In genomic region chr4:148444296-148445070, GRCh38 we compare ENCODE assay signal across 9 cellular contexts. TPM values are rescaled to one million over a fixed set of nuclear protein-coding genes. Genes with fewer than 3 reads are reported as not detected.
DNase-seq lines count a peak whose midpoint lies in the region; ATAC-seq and TF ChIP-seq lines count a peak whose summit lies in the region.
"Had no signal": no experiment of that assay in that cellular context is flagged by ENCODE, and none has a peak within 500 bp of the region (broad histone marks: within the 10 kb centered on the region; RNA-seq: fewer than 3 reads in every experiment).

No MANE protein-coding gene starts in this region.

- ATAC-seq in RWPE2 (ENCODE audit: low read depth) (0 out of 3 replicates have a peak, but pooled peaks have one; percentile 1), gastrocnemius medialis (peak; percentile 11 to 12), GM21423 (IDR thresholded peaks at IDR 0.05; ENCODE audit: unreplicated experiment) (no peak)

- no peaks in the 10 kb centered on the region for H3K4me1 ChIP-seq in RWPE2 (ENCODE audit: insufficient read depth, poor library complexity, severe bottlenecking)
- peaks cover 17 to 35% of the 10 kb centered on the region in 2 donors for H3K4me1 ChIP-seq in gastrocnemius medialis

- H3K36me3 ChIP-seq in RWPE2 (ENCODE audit: low read depth) (no peaks in the 10 kb centered on the region), gastrocnemius medialis (no peaks in the 10 kb centered on the region)

- H3K27me3 ChIP-seq in RWPE2 (ENCODE audit: insufficient read depth, poor library complexity, severe bottlenecking) = peaks cover 64% of the 10 kb centered on the region
- H3K27me3 ChIP-seq in gastrocnemius medialis = no peaks in the 10 kb centered on the region

- peak; percentile 3 for TF ChIP-seq CTCF in RWPE2 (IDR thresholded peaks at IDR 0.05; ENCODE audit: poor library complexity, severe bottlenecking)
- no peak for TF ChIP-seq CTCF in gastrocnemius medialis (IDR thresholded peaks at IDR 0.05 in 4 of 5, conservative IDR thresholded peaks at IDR 0.05 in 1 of 5)

- intact Hi-C loops in gastrocnemius medialis (cut with DNase I; ENCODE audit: low total_unique reads) = loop anchor here (2.0 to 10.0 kb wide), 8 partner anchors 67 to 762 kb away; partner anchors contain the start of genes ARHGAP10 and PRMT9

- DNase-seq in ELR (ENCODE audit: low read depth) = peak; percentile 39
- no peak for DNase-seq in RWPE2 (ENCODE audit: low spot score)
- peak; percentile 12 to 29 for DNase-seq in gastrocnemius medialis
- DNase-seq in NCI-H1105 treated with DMSO at 0.1 percent for 48 hours (lab: John Stamatoyannopoulos, UW) = no peak
- no peak for DNase-seq in COLO829 (ENCODE audit: low spot score)

- in situ Hi-C loops in gastrocnemius medialis (cut with MboI; ENCODE audit: low sequenced_read_pairs in 4 of 4) = loop anchor here in 1 of 4 donors (25.0 kb wide), 1 partner anchor 93 kb away; no protein-coding TSS in a partner anchor

- H3K4me3 ChIP-seq in RWPE2 (ENCODE audit: severe bottlenecking) (peak overlapping the region; percentile 48), iPS-18c (ENCODE audit: insufficient read depth, low read depth, low read length) (peak overlapping the region; percentile 72), gastrocnemius medialis (peak overlapping the region; percentile 94 to 100 (median 97))

- H3K27ac ChIP-seq in RWPE2 (ENCODE audit: poor library complexity, severe bottlenecking) = no peak overlapping the region
- peak overlapping the region; percentile 66 for H3K27ac ChIP-seq in angular gyrus (ENCODE audit: low read depth, low read length)
- peak overlapping the region; percentile 97 to 98 (median 98) for H3K27ac ChIP-seq in gastrocnemius medialis

- TF ChIP-seq POLR2A in gastrocnemius medialis (IDR thresholded peaks at IDR 0.05) = peak; percentile 34 to 37

- H3K9me3 ChIP-seq in RWPE2 (ENCODE audit: severe bottlenecking) (no peaks in the 10 kb centered on the region), iPS-18c (ENCODE audit: control insufficient read depth, insufficient read depth, low read length) (no peaks in the 10 kb centered on the region), gastrocnemius medialis (no peaks in the 10 kb centered on the region)

RNA-seq across cellular contexts. Expression of gene NR3C2, which starts 2.3 kb away (rescaled TPM):
- total RNA-seq in gastrocnemius medialis = 10 to 100 TPM in 1 of 4 donors, 1 to 10 TPM in 3; 5.6 to 10.4 (median 8.1) TPM
- total RNA-seq: RPMI7951 had no signal

Comparison
In these comparisons a context has a peak if more than half of its experiments do, and no peak if none do; other contexts are left out.
1. DNase-seq: peak in ELR (single experiment) and gastrocnemius medialis (2 of 2); none in RWPE2 (single experiment), NCI-H1105 treated with DMSO at 0.1 percent for 48 hours (single experiment) and COLO829 (single experiment).
2. Peak in every context shown above with its lines, with median percentiles within 50 percentile points of each other: H3K4me3 ChIP-seq.